Comparison of ENCODE assay signal across 8 cellular contexts in the genomic region with DNA sequence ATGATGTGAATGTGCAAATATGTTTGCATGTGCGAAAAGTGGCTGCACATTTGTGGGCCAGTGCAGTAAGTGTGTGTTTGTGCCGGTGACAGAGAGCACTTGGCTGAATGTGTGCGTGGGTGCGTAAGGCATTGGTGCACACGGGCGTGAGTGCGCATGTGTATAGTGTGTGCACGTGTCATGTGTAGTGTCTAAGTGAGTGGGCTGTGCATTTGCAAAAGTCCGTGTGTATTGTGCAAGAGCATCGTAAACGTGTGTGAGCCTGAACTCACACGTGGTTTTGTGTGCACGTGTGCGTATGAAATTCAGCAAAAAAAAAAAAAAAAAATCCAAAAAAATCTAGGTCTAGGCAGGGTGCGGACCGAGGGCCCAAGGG. TPM values are rescaled to one million over a fixed set of nuclear protein-coding genes. Genes with fewer than 3 reads are reported as not detected.
DNase-seq lines count a peak whose midpoint lies in the region; ATAC-seq and TF ChIP-seq lines count a peak whose summit lies in the region.

No MANE protein-coding gene starts in this region.

- H3K4me3 ChIP-seq in SU-DHL-6 (ENCODE audit: insufficient read depth, low read length, poor library complexity, severe bottlenecking) (peak overlapping the region; percentile 23), left ventricle myocardium inferior (peak overlapping the region; percentile 61), testis (peak overlapping the region; percentile 2 to 22), left lung (no peak overlapping the region)

- peaks cover 6% of the 10 kb centered on the region for H3F3A ChIP-seq in SU-DHL-6 (ENCODE audit: insufficient read depth)

- peak overlapping the region; percentile 68 for H3K4me2 ChIP-seq in SU-DHL-6 (ENCODE audit: low read depth, low read length, poor library complexity, severe bottlenecking)

- H3K4me1 ChIP-seq in left ventricle myocardium inferior (peaks cover 55% of the 10 kb centered on the region), testis (no peaks in the 10 kb centered on the region), left lung (peaks cover 9 to 13% of the 10 kb centered on the region in 2 donors)

- no peaks in the 10 kb centered on the region for H3K9me2 ChIP-seq in SU-DHL-6 (replicated peaks; ENCODE audit: insufficient read depth, low read length)

- intact Hi-C loops in left ventricle myocardium inferior (cut with micrococcal nuclease) (loop anchor here (2.0 to 5.0 kb wide), 3 partner anchors 411 to 1029 kb away; no protein-coding TSS in a partner anchor), testis (cut with DNase I; ENCODE audit: low total_unique reads) (loop anchor here (5.0 to 10.0 kb wide), 2 partner anchors 929 to 1031 kb away; no protein-coding TSS in a partner anchor), left lung (cut with DNase I) (loop anchor here (10.0 kb wide), 2 partner anchors 411 to 931 kb away; no protein-coding TSS in a partner anchor)

- H3K27me3 ChIP-seq in SU-DHL-6 (ENCODE audit: low read length) (no peaks in the 10 kb centered on the region), left ventricle myocardium inferior (ENCODE audit: low read depth) (peaks cover 88% of the 10 kb centered on the region), testis (no peaks in the 10 kb centered on the region), left lung (peaks cover 58 to 93% of the 10 kb centered on the region in 2 donors)

- WGBS in testis, 2 donors: 27 to 36% methylated on average over 16 of the region's 16 CpGs

- ATAC-seq in left lung: no peak

- no peaks in the 10 kb centered on the region for H3K9me3 ChIP-seq in SU-DHL-6 (ENCODE audit: insufficient read depth, low read length)
- H3K9me3 ChIP-seq in left ventricle myocardium inferior (replicated peaks): no peaks in the 10 kb centered on the region
- H3K9me3 ChIP-seq in testis: no peaks in the 10 kb centered on the region
- no peaks in the 10 kb centered on the region for H3K9me3 ChIP-seq in left lung

- H2AFZ ChIP-seq in SU-DHL-6 (ENCODE audit: low read depth, low read length, severe bottlenecking): peak overlapping the region; percentile 62

- no peak overlapping the region; the same call in 1 of the 2 replicates for H3K9ac ChIP-seq in SU-DHL-6 (ENCODE audit: low read length)

- no peak for TF ChIP-seq POLR2A in testis (IDR thresholded peaks at IDR 0.05)

- no peaks in the 10 kb centered on the region for H3K79me2 ChIP-seq in SU-DHL-6 (ENCODE audit: insufficient read depth, low read length)

- H3K27ac ChIP-seq in SU-DHL-6 (ENCODE audit: low read depth, low read length): no peak overlapping the region
- H3K27ac ChIP-seq in left ventricle myocardium inferior (replicated peaks): peak overlapping the region; percentile 53
- H3K27ac ChIP-seq in testis: no peak overlapping the region
- H3K27ac ChIP-seq in left lung: no peak overlapping the region

- no peaks in the 10 kb centered on the region for H4K20me1 ChIP-seq in SU-DHL-6 (ENCODE audit: low read depth, low read length)

- no peak for TF ChIP-seq CTCF in SU-DHL-6 (IDR thresholded peaks at IDR 0.05; ENCODE audit: insufficient read depth, low read length, poor library complexity, severe bottlenecking)
- no peak for TF ChIP-seq CTCF in left ventricle myocardium inferior (IDR thresholded peaks at IDR 0.05; ENCODE audit: borderline replicate concordance)
- TF ChIP-seq CTCF in testis (IDR thresholded peaks at IDR 0.05): no peak
- TF ChIP-seq CTCF in left lung (IDR thresholded peaks at IDR 0.05): no peak

- peak; percentile 15 for DNase-seq in stimulated activated CD4-positive, alpha-beta T cell treated with anti-CD3 and anti-CD28 coated beads, Interleukin-4, amount 100 ng/mL, for 24 hours
- no peak for DNase-seq in stimulated activated CD4-positive, alpha-beta T cell treated with anti-CD3 and anti-CD28 coated beads, Interleukin-2, amount 100 ng/mL, for 48 hours
- DNase-seq in left ventricle myocardium inferior: no peak
- DNase-seq in testis: no peak
- DNase-seq in iPS-NIHi11 (ENCODE audit: low spot score): no peak
- no peak for DNase-seq in SK-N-DZ (ENCODE audit: low spot score)
- no peak for DNase-seq in left lung

- H3K36me3 ChIP-seq in SU-DHL-6 (ENCODE audit: low read length) (no peaks in the 10 kb centered on the region), left ventricle myocardium inferior (no peaks in the 10 kb centered on the region), testis (ENCODE audit: low read depth, missing control alignments) (no peaks in the 10 kb centered on the region), left lung (no peaks in the 10 kb centered on the region)

RNA-seq across cellular contexts. Expression of a gene that starts 6.5 kb away (rescaled TPM):
- total RNA-seq in left ventricle myocardium inferior (10.4 TPM), testis (10 to 100 TPM; 18.8 to 23.5 TPM), left lung (1 to 10 TPM; 6.1 to 9.6 TPM)
- 9.9 TPM for polyA plus RNA-seq in testis (ENCODE audit: insufficient read depth, low read depth, low replicate concordance)
- 3.6 and 3.8 TPM in 2 replicates for polyA plus RNA-seq in SK-N-DZ (2014; cell fraction: cytosol; rRNA removed)
- polyA plus RNA-seq in SK-N-DZ (2014; cell fraction: nucleus; rRNA removed): 3.1 and 4.1 TPM in 2 replicates

Comparison
In these comparisons a context has a peak if more than half of its experiments do, and no peak if none do; other contexts are left out.
1. H3K4me3 ChIP-seq: peak in SU-DHL-6 (single experiment), left ventricle myocardium inferior (single experiment) and testis (2 of 2); none in left lung (0 of 2).